ENCODE assay signal across 19 cellular contexts in genomic region chr11:72953631-72954030, GRCh38.
"Had no signal": no experiment of that assay in that cellular context is flagged by ENCODE, and none has a peak within 500 bp of the region (broad histone marks: within the 10 kb centered on the region; RNA-seq: fewer than 3 reads in every experiment).

No MANE protein-coding gene starts in this region.

- H3K4me3 ChIP-seq: colonic mucosa, esophagus squamous epithelium, hepatocyte, lung, right atrium auricular region, sigmoid colon, skin epidermis, tibial nerve, upper lobe of right lung, vagina had no signal

- H3K4me3 Mint-ChIP-seq: stimulated activated naive CD8-positive, alpha-beta T cell treated with anti-CD3 and anti-CD28 coated beads, Interleukin-15, Interleukin-2, amounts not matched to agents 100 ng/mL and 50 ng/mL, for 24 hours had no signal

- H3K36me3 ChIP-seq: colonic mucosa, esophagus squamous epithelium, right atrium auricular region, sigmoid colon, tibial nerve, upper lobe of right lung, vagina had no signal

- H3K27ac ChIP-seq: colonic mucosa, esophagus squamous epithelium, hepatocyte, right atrium auricular region, sigmoid colon, skin epidermis, tibial nerve, upper lobe of right lung, vagina had no signal

- H3K27ac Mint-ChIP-seq: stimulated activated naive CD8-positive, alpha-beta T cell treated with anti-CD3 and anti-CD28 coated beads, Interleukin-15, Interleukin-2, amounts not matched to agents 100 ng/mL and 50 ng/mL, for 24 hours had no signal

- H3K9me3 ChIP-seq: colonic mucosa, esophagus squamous epithelium, right atrium auricular region, sigmoid colon, tibial nerve, upper lobe of right lung, vagina had no signal

- H3K27me3 Mint-ChIP-seq: stimulated activated naive CD8-positive, alpha-beta T cell treated with anti-CD3 and anti-CD28 coated beads, Interleukin-15, Interleukin-2, amounts not matched to agents 100 ng/mL and 50 ng/mL, for 24 hours had no signal

- H3K9me3 Mint-ChIP-seq: stimulated activated naive CD8-positive, alpha-beta T cell treated with anti-CD3 and anti-CD28 coated beads, Interleukin-15, Interleukin-2, amounts not matched to agents 100 ng/mL and 50 ng/mL, for 24 hours had no signal

- DNase-seq: colonic mucosa; dermis blood vessel endothelial cell; esophagus squamous epithelium; foreskin fibroblast; head of caudate nucleus; left colon; left ventricle myocardium superior; mesendoderm; posterior cingulate gyrus; sigmoid colon; stimulated activated CD4-positive, alpha-beta T cell treated with anti-CD3 and anti-CD28 coated beads, Interleukin-2, amount 100 ng/mL, for 48 hours; upper lobe of right lung had no signal

- ATAC-seq: left colon, left ventricle myocardium superior, upper lobe of right lung had no signal

- H3K27me3 ChIP-seq: colonic mucosa, esophagus squamous epithelium, hepatocyte, right atrium auricular region, sigmoid colon, tibial nerve, upper lobe of right lung, vagina had no signal

- H3K4me1 ChIP-seq: colonic mucosa, esophagus squamous epithelium, tibial nerve, vagina had no signal
